26 cellular contexts compared by ENCODE assay signal in genomic region chr21:20343186-20343585, GRCh38.
"Had no signal": no experiment of that assay in that cellular context is flagged by ENCODE, and none has a peak within 500 bp of the region (broad histone marks: within the 10 kb centered on the region; RNA-seq: fewer than 3 reads in every experiment).

No MANE protein-coding gene starts in this region.

- H3K9me3 ChIP-seq: suprapubic skin, testis, thoracic aorta, thyroid gland, tibial artery, tibial nerve, transverse colon, upper lobe of left lung, upper lobe of right lung, uterus, vagina had no signal

- H3K27ac ChIP-seq: stomach, suprapubic skin, testis, thoracic aorta, thyroid gland, tibial artery, tibial nerve, transverse colon, upper lobe of left lung, upper lobe of right lung, uterus, vagina had no signal

- H3K36me3 ChIP-seq: stomach, suprapubic skin, thoracic aorta, thyroid gland, tibial artery, tibial nerve, transverse colon, upper lobe of left lung, upper lobe of right lung, uterus, vagina had no signal

- H3K4me1 ChIP-seq: stomach, suprapubic skin, testis, thyroid gland, tibial artery, tibial nerve, transverse colon, upper lobe of left lung, upper lobe of right lung, uterus, vagina had no signal

- DNase-seq: stimulated activated CD4-positive, alpha-beta T cell treated with anti-CD3 and anti-CD28 coated beads, Interleukin-2, amount 100 ng/mL, for 48 hours; stimulated activated CD4-positive, alpha-beta T cell treated with anti-CD3 and anti-CD28 coated beads, Interleukin-4, amount 100 ng/mL, for 1 hour; stimulated activated CD4-positive, alpha-beta T cell treated with anti-CD3 and anti-CD28 coated beads, Interleukin-4, amount 100 ng/mL, for 24 hours; stimulated activated CD4-positive, alpha-beta T cell treated with anti-CD3 and anti-CD28 coated beads, Interleukin-4, amount 100 ng/mL, for 4 hours; stimulated activated CD8-positive, alpha-beta memory T cell treated with anti-CD3 and anti-CD28 coated beads, Interleukin-4, amount 100 ng/mL, for 48 hours; stimulated activated naive B cell treated with anti-CD40 and anti-IgM and Interleukin-4, amounts not matched to agents 10 μg/mL and 1 μg/mL and 100 μg/mL, for 72 hours; stimulated activated naive CD4-positive, alpha-beta T cell; stimulated activated naive CD4-positive, alpha-beta T cell treated with Interleukin-2 at 50 U/mL for 16 hours; stimulated activated naive CD8-positive, alpha-beta T cell treated with anti-CD3 and anti-CD28 coated beads, Interleukin-15, amount 100 ng/mL, for 72 hours; stimulated activated naive CD8-positive, alpha-beta T cell treated with anti-CD3 and anti-CD28 coated beads, Interleukin-15, Interleukin-2, amounts not matched to agents 100 U/mL and 50 U/mL, for 24 hours; stomach; substantia nigra; testis; thyroid gland; tibial artery; transverse colon; trophoblast cell; upper lobe of left lung; upper lobe of right lung; uterus had no signal

- ATAC-seq: stimulated activated effector memory CD8-positive, alpha-beta T cell treated with anti-CD3 and anti-CD28 coated beads, Interleukin-12 subunit alpha, Interleukin-12 subunit beta, amount 100 ng/mL, for 72 hours; stimulated activated memory B cell treated with anti-CD40 and anti-IgM and Interleukin-4, amounts not matched to agents 10 μg/mL and 1 μg/mL and 100 μg/mL, for 72 hours; stimulated activated naive B cell treated with anti-CD40 and anti-IgM and Interleukin-4, amounts not matched to agents 10 μg/mL and 1 μg/mL and 100 μg/mL, for 72 hours; stimulated activated naive CD8-positive, alpha-beta T cell treated with anti-CD3 and anti-CD28 coated beads, Interleukin-15, amount 100 ng/mL, for 72 hours; stimulated activated naive CD8-positive, alpha-beta T cell treated with anti-CD3 and anti-CD28 coated beads, Interleukin-15, Interleukin-2, amounts not matched to agents 100 U/mL and 50 U/mL, for 24 hours; upper lobe of right lung had no signal

- H3K4me3 ChIP-seq: stomach, suprapubic skin, testis, thoracic aorta, thyroid gland, tibial artery, tibial nerve, transverse colon, upper lobe of left lung, upper lobe of right lung, uterus, vagina had no signal

- H3K27me3 ChIP-seq: stomach, suprapubic skin, testis, thyroid gland, tibial artery, tibial nerve, transverse colon, upper lobe of left lung, upper lobe of right lung, uterus, vagina had no signal
